8 cellular contexts compared by ENCODE assay signal in genomic region chr16:29900102-29900887, GRCh38. TPM values are rescaled to one million over a fixed set of nuclear protein-coding genes. Genes with fewer than 3 reads are reported as not detected.
A peak's percentile ranks its signal among the peaks of the same experiment; 100 is the strongest.
DNase-seq lines count a peak whose midpoint lies in the region; ATAC-seq lines count a peak whose summit lies in the region.

TSS of gene ASPHD1 (plus strand) at chr16:29900488. CDS start at chr16:29900972, 484 bp downstream.

- peak within 1 kb of the TSS; percentile 96 for H3K4me2 ChIP-seq in mesenchymal stem cell (ENCODE audit: low read length, poor library complexity, severe bottlenecking)

- H3K36me3 Mint-ChIP-seq in activated CD8-positive, alpha-beta T cell treated with anti-CD3 and anti-CD28 coated beads, Interleukin-2, amount 10 ng/mL, durations not matched to agents 7 days and 5 days (ENCODE audit: low read depth) = no peaks in the 10 kb centered on the region
- H3K36me3 Mint-ChIP-seq in effector memory CD8-positive, alpha-beta T cell (ENCODE audit: insufficient read depth) = no peaks in the 10 kb centered on the region

- WGBS in mesenchymal stem cell = 1% methylated on average over 44 of the region's 67 CpGs

- POLR2A ChIA-PET in activated CD8-positive, alpha-beta T cell treated with anti-CD3 and anti-CD28 coated beads, Interleukin-2, amount 10 ng/mL, durations not matched to agents 7 days and 5 days (lab: Charles Lee) = interaction anchor here (1.0 kb wide), 1 partner anchor 26 kb away, joined by 7 read pairs; the partner anchor contains the start of gene KCTD13

- H4K8ac ChIP-seq in mesenchymal stem cell (ENCODE audit: low read length) = peak within 1 kb of the TSS; percentile 75

- CTCF ChIA-PET in activated CD8-positive, alpha-beta T cell treated with anti-CD3 and anti-CD28 coated beads, Interleukin-2, amount 10 ng/mL, durations not matched to agents 7 days and 5 days (lab: Charles Lee) = interaction anchor here (0.7 to 3.1 kb wide), 4 partner anchors 9 to 199 kb away, joined by 3 to 10 read pairs (median 4); partner anchors contain the start of gene TAOK2

- DNase-seq in ELF-1 (ENCODE audit: low read depth, low spot score) = peak; percentile 72
- DNase-seq in NCI-H526 (lab: John Stamatoyannopoulos, UW) = peak; percentile 35 to 89
- DNase-seq in activated CD8-positive, alpha-beta T cell treated with anti-CD3 and anti-CD28 coated beads, Interleukin-2, amount 10 ng/mL, durations not matched to agents 7 days and 5 days = no peak
- peak in 1 of 3 experiments; percentile 5 for DNase-seq in effector memory CD8-positive, alpha-beta T cell
- DNase-seq in mesenchymal stem cell = peak; percentile 90
- DNase-seq in stimulated activated CD8-positive, alpha-beta memory T cell treated with anti-CD3 and anti-CD28 coated beads, Interleukin-12 subunit alpha, Interleukin-12 subunit beta, amount 100 ng/mL, for 1 hour (ENCODE audit: low read depth) = peak; percentile 63

- H2BK15ac ChIP-seq in mesenchymal stem cell (ENCODE audit: low read depth, poor library complexity, severe bottlenecking) = peak within 1 kb of the TSS; percentile 73

- peaks cover 35% of the 10 kb centered on the region for H3K4me1 ChIP-seq in mesenchymal stem cell (ENCODE audit: control insufficient read depth, insufficient read depth, low read depth, low read length)

- H3K4me3 ChIP-seq in mesenchymal stem cell (ENCODE audit: insufficient read depth in 1 of 2, low read depth in 1 of 2, low read length in 2 of 2) = peak within 1 kb of the TSS; percentile 65 to 83

- H2AFZ ChIP-seq in mesenchymal stem cell (ENCODE audit: low read depth, low read length) = peak within 1 kb of the TSS; percentile 15

- peak within 1 kb of the TSS in 1 of 2 experiments; percentile 11 for H3K14ac ChIP-seq in mesenchymal stem cell (ENCODE audit: low read length in 2 of 2)

- no peaks in the 10 kb centered on the region for H3K9me3 ChIP-seq in mesenchymal stem cell (ENCODE audit: control insufficient read depth, low read length)

- peak within 1 kb of the TSS in 1 of 2 experiments; percentile 26 for H3K4ac ChIP-seq in mesenchymal stem cell (ENCODE audit: low read depth in 1 of 2, low read length in 2 of 2)

- H3K4me3 Mint-ChIP-seq in activated CD8-positive, alpha-beta T cell treated with anti-CD3 and anti-CD28 coated beads, Interleukin-2, amount 10 ng/mL, durations not matched to agents 7 days and 5 days = peak within 1 kb of the TSS; percentile 67
- peak within 1 kb of the TSS; percentile 68 to 77 for H3K4me3 Mint-ChIP-seq in effector memory CD8-positive, alpha-beta T cell

- H3K27me3 ChIP-seq in mesenchymal stem cell (ENCODE audit: control insufficient read depth in 1 of 2, insufficient read depth in 1 of 2, low read length in 2 of 2) = peaks cover 0 to 32% of the 10 kb centered on the region in 2 experiments

- no peak within 1 kb of the TSS for H4K91ac ChIP-seq in mesenchymal stem cell (ENCODE audit: low read length)

- H3K9ac ChIP-seq in mesenchymal stem cell (ENCODE audit: low read length) = peak within 1 kb of the TSS; percentile 75

- H3K9me3 Mint-ChIP-seq in activated CD8-positive, alpha-beta T cell treated with anti-CD3 and anti-CD28 coated beads, Interleukin-2, amount 10 ng/mL, durations not matched to agents 7 days and 5 days (ENCODE audit: insufficient read depth) = no peaks in the 10 kb centered on the region
- H3K9me3 Mint-ChIP-seq in effector memory CD8-positive, alpha-beta T cell = no peaks in the 10 kb centered on the region

- peaks cover 26% of the 10 kb centered on the region for H3K79me1 ChIP-seq in mesenchymal stem cell (replicated peaks; ENCODE audit: low read length, poor library complexity, severe bottlenecking)

- peaks cover 0 to 27% of the 10 kb centered on the region in 2 experiments for H3K36me3 ChIP-seq in mesenchymal stem cell (ENCODE audit: control insufficient read depth in 1 of 2, insufficient read depth in 2 of 2, low read depth in 1 of 2, low read length in 2 of 2)

- H3K27ac Mint-ChIP-seq in activated CD8-positive, alpha-beta T cell treated with anti-CD3 and anti-CD28 coated beads, Interleukin-2, amount 10 ng/mL, durations not matched to agents 7 days and 5 days = no peak within 1 kb of the TSS
- no peak within 1 kb of the TSS for H3K27ac Mint-ChIP-seq in effector memory CD8-positive, alpha-beta T cell

- H2AK5ac ChIP-seq in mesenchymal stem cell (ENCODE audit: low read length, severe bottlenecking) = peak within 1 kb of the TSS; percentile 95

- peak within 1 kb of the TSS; percentile 92 for H3K27ac ChIP-seq in mesenchymal stem cell (ENCODE audit: low read length, poor library complexity, severe bottlenecking)

- peak within 1 kb of the TSS in 1 of 2 experiments; percentile 29 for H3K18ac ChIP-seq in mesenchymal stem cell (ENCODE audit: low read depth in 1 of 2, low read length in 2 of 2)

- H3K4me1 Mint-ChIP-seq in activated CD8-positive, alpha-beta T cell treated with anti-CD3 and anti-CD28 coated beads, Interleukin-2, amount 10 ng/mL, durations not matched to agents 7 days and 5 days (ENCODE audit: low read depth) = peaks cover 12% of the 10 kb centered on the region
- H3K4me1 Mint-ChIP-seq in effector memory CD8-positive, alpha-beta T cell (ENCODE audit: low read depth in 2 of 2) = peaks cover 4 to 6% of the 10 kb centered on the region in 2 donors

- no peak within 1 kb of the TSS for H2BK12ac ChIP-seq in mesenchymal stem cell (ENCODE audit: low read length in 2 of 2)

- H2BK5ac ChIP-seq in mesenchymal stem cell (ENCODE audit: low read depth, low read length, poor library complexity, severe bottlenecking) = peak within 1 kb of the TSS; percentile 73

- H2BK120ac ChIP-seq in mesenchymal stem cell (ENCODE audit: low read depth, low read length) = no peak within 1 kb of the TSS

- H3K23ac ChIP-seq in mesenchymal stem cell (ENCODE audit: low read length in 2 of 2) = no peak within 1 kb of the TSS

- peaks cover 24% of the 10 kb centered on the region for H3K27me3 Mint-ChIP-seq in activated CD8-positive, alpha-beta T cell treated with anti-CD3 and anti-CD28 coated beads, Interleukin-2, amount 10 ng/mL, durations not matched to agents 7 days and 5 days (ENCODE audit: low read depth)
- peaks cover 33 to 50% of the 10 kb centered on the region in 2 donors for H3K27me3 Mint-ChIP-seq in effector memory CD8-positive, alpha-beta T cell

- peak; percentile 66 for ATAC-seq in HG02970 (IDR thresholded peaks at IDR 0.05; ENCODE audit: low FRiP score, unreplicated experiment)
- ATAC-seq in activated CD8-positive, alpha-beta T cell treated with anti-CD3 and anti-CD28 coated beads, Interleukin-2, amount 10 ng/mL, durations not matched to agents 7 days and 5 days = peak; percentile 88
- peak; percentile 87 for ATAC-seq in effector memory CD8-positive, alpha-beta T cell (replicated peaks)
- ATAC-seq in GM21717 (IDR thresholded peaks at IDR 0.05; ENCODE audit: unreplicated experiment) = no peak

RNA-seq across cellular contexts. Expression of gene ASPHD1, which starts in this region (rescaled TPM):
- under 1 TPM in 1 of 2 experiments, not detected in 1; 0.24 TPM for total RNA-seq in activated CD8-positive, alpha-beta T cell treated with anti-CD3 and anti-CD28 coated beads, Interleukin-2, amount 10 ng/mL, durations not matched to agents 7 days and 5 days
- 5.3 TPM for polyA plus RNA-seq in mesenchymal stem cell (2013, experiment 1 of 2)
- 5.9 TPM for polyA plus RNA-seq in mesenchymal stem cell (2013, experiment 2 of 2)

Comparison
In these comparisons a context has a peak if more than half of its experiments do, and no peak if none do; other contexts are left out.
1. Peak in ATAC-seq in activated CD8-positive, alpha-beta T cell treated with anti-CD3 and anti-CD28 coated beads, Interleukin-2, amount 10 ng/mL, durations not matched to agents 7 days and 5 days; RNA of the gene not detected or under 1 TPM.